Comparison of ENCODE assay signal across 1 cellular context in the genomic region with DNA sequence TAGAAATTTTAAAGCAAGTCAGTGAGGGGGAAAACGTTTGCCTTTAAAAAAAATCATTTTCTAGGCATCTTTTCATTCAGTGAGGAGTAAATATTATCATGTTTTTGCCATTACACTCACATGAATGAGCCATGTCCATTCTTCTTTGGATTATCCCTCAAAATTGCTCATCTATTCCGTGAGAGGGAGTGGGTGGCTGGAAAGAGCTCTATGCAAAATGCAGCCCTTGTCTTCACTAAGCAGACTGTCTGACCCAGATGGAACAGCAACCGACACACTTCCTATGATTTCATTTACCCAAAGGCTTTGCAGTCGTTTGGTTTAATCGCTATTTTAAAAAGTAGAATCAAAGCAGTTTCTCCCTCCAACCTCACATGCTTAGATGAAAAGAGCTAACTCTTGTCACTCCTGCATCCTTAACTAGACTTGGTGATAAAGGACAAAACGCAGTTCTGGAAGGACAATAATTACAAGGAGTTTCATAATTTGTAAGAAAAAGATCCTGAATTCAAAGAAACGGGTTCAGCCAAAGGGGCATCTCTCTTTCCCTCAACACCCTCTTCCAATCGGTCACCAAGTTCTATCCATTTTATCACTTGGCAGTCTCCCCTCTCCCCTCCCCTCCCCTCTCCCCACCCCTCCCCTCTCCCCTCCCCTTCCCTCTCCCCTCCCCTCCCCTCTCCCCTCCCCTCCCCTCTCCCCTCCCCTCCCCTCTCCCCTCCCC.
TF ChIP-seq lines count a peak whose summit lies in the region.

No MANE protein-coding gene starts in this region.

TF ChIP-seq in K562, 482 proteins besides CTCF, POLR2A, EP300 and RAD21:
- peak; percentile 60 for TF ChIP-seq PCBP1 (IDR thresholded peaks at IDR 0.05; ENCODE audit: low read depth, low read length, poor library complexity, severe bottlenecking)
- TF ChIP-seq, protein P1, sequence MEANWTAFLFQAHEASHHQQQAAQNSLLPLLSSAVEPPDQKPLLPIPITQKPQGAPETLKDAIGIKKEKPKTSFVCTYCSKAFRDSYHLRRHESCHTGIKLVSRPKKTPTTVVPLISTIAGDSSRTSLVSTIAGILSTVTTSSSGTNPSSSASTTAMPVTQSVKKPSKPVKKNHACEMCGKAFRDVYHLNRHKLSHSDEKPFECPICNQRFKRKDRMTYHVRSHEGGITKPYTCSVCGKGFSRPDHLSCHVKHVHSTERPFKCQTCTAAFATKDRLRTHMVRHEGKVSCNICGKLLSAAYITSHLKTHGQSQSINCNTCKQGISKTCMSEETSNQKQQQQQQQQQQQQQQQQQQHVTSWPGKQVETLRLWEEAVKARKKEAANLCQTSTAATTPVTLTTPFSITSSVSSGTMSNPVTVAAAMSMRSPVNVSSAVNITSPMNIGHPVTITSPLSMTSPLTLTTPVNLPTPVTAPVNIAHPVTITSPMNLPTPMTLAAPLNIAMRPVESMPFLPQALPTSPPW (CRISPR knock-in tag; IDR thresholded peaks at IDR 0.05) = no peak
